ENCODE assay signal across 20 cellular contexts in genomic region chr12:43976027-43976426, GRCh38.
DNase-seq lines count a peak whose midpoint lies in the region; ATAC-seq, FAIRE-seq and TF ChIP-seq lines count a peak whose summit lies in the region.
"Had no signal": no experiment of that assay in that cellular context is flagged by ENCODE, and none has a peak within 500 bp of the region (broad histone marks: within the 10 kb centered on the region; RNA-seq: fewer than 3 reads in every experiment).

No MANE protein-coding gene starts in this region.

- intact Hi-C loops in GM12878 (cut with micrococcal nuclease; ENCODE audit: unreplicated experiment) (no loop called here), A673 (cut with micrococcal nuclease; ENCODE audit: unreplicated experiment) (no loop called here)

- peak; percentile 52; the same call in 2 of the 3 replicates for ATAC-seq in GM12878
- ATAC-seq: HepG2 had no signal

- H3K27ac ChIP-seq in GM12878 (ENCODE audit: control insufficient read depth, insufficient read depth) = no peak overlapping the region
- H3K27ac ChIP-seq in WERI-Rb-1 = no peak overlapping the region
- H3K27ac ChIP-seq in A673 (ENCODE audit: low read depth, low read length, poor library complexity, severe bottlenecking) = no peak overlapping the region
- H3K27ac ChIP-seq: BLaER1, KMS-11 had no signal

- H3K9ac ChIP-seq in GM12878 (ENCODE audit: control insufficient read depth, insufficient read depth, low read length) = no peak overlapping the region
- H3K9ac ChIP-seq: BLaER1, KMS-11 had no signal

- SMC1A ChIA-PET in GM12878 (lab: Charles Lee; ENCODE audit: uncharacterized antibody, unreplicated experiment) = interaction anchor here (0.6 to 1.4 kb wide), 3 partner anchors 17 to 55 kb away, joined by 3 to 5 read pairs (median 4); no protein-coding TSS in a partner anchor

- CTCF ChIA-PET in GM12878 (lab: Yijun Ruan, JAX) = interaction anchor here (1.1 to 1.5 kb wide), 2 partner anchors 14 to 24 kb away, joined by 4 read pairs; no protein-coding TSS in a partner anchor
- CTCF ChIA-PET in A673 (lab: Charles Lee) = no interaction called here

- no peaks in the 10 kb centered on the region for H3K27me3 ChIP-seq in GM12878 (replicated peaks in 1 of 2; ENCODE audit: control insufficient read depth in 2 of 2, insufficient read depth in 2 of 2, low read length in 1 of 2)
- H3K27me3 ChIP-seq in WERI-Rb-1 (ENCODE audit: insufficient read depth, low read depth, severe bottlenecking) = no peaks in the 10 kb centered on the region
- H3K27me3 ChIP-seq in A673 (replicated peaks; ENCODE audit: insufficient read depth, low read depth, low read length, poor library complexity) = no peaks in the 10 kb centered on the region
- H3K27me3 ChIP-seq: BLaER1 had no signal

- no peak overlapping the region for H2AFZ ChIP-seq in GM12878 (ENCODE audit: control insufficient read depth, low read depth, low read length)

- in situ Hi-C loops in GM12878 (cut with MboI) = no loop called here

- WGBS in GM12878 (ENCODE audit: insufficient coverage, insufficient replicate concordance, low lambda C conversion rate, missing lambda C conversion rate) = 29% methylated on average over 3 of the region's 3 CpGs

- no peak overlapping the region for H3K4me2 ChIP-seq in GM12878 (ENCODE audit: control insufficient read depth, insufficient read depth)
- H3K4me2 ChIP-seq: BLaER1, KMS-11 had no signal

- H4K20me1 ChIP-seq in GM12878 (ENCODE audit: control insufficient read depth, insufficient read depth) = no peaks in the 10 kb centered on the region
- H4K20me1 ChIP-seq: BLaER1 had no signal

- TF ChIP-seq RAD21 in GM12878 (IDR thresholded peaks at IDR 0.05; ENCODE audit: insufficient read depth, low read depth, low read length) = no peak

- no peak for TF ChIP-seq EP300 in GM12878 (IDR thresholded peaks at IDR 0.05; ENCODE audit: borderline replicate concordance in 1 of 2, control insufficient read depth in 1 of 2, low read depth in 2 of 2, low read length in 2 of 2)

- TF ChIP-seq POLR2A in GM12878 (IDR thresholded peaks at IDR 0.05; ENCODE audit: low read depth, low read length) = no peak

- FAIRE-seq in GM12878 (lab: Jason Lieb, UNC) = no peak
- FAIRE-seq: A204.1, HepG2 had no signal

- no peaks in the 10 kb centered on the region for H3K4me1 ChIP-seq in GM12878 (ENCODE audit: control insufficient read depth, insufficient read depth, low read length)
- H3K4me1 ChIP-seq in A673 (ENCODE audit: insufficient read depth, low read length, poor library complexity, severe bottlenecking) = peaks cover 31% of the 10 kb centered on the region
- H3K4me1 ChIP-seq: BLaER1 had no signal

- BruUV-seq in GM12878 (replicated peaks; lab: Mats Ljungman, UMichigan) (no TSS peak), A673 (replicated peaks; lab: Mats Ljungman, UMichigan) (no TSS peak)

- no peaks in the 10 kb centered on the region for H3K9me3 ChIP-seq in GM12878 (replicated peaks; ENCODE audit: control insufficient read depth, insufficient read depth, low read length)
- no peaks in the 10 kb centered on the region for H3K9me3 ChIP-seq in WERI-Rb-1 (ENCODE audit: severe bottlenecking)
- peaks cover 4% of the 10 kb centered on the region for H3K9me3 ChIP-seq in A673 (ENCODE audit: low read depth, low read length, poor library complexity, severe bottlenecking)

- H3K79me2 ChIP-seq in GM12878 (ENCODE audit: control insufficient read depth, insufficient read depth, low read length) = no peaks in the 10 kb centered on the region

- H3K36me3 ChIP-seq in GM12878 (ENCODE audit: control insufficient read depth in 2 of 2, insufficient read depth in 2 of 2, low read length in 1 of 2) (no peaks in the 10 kb centered on the region), WERI-Rb-1 (no peaks in the 10 kb centered on the region), A673 (ENCODE audit: insufficient read depth, low read length, poor library complexity, severe bottlenecking) (no peaks in the 10 kb centered on the region)

- no peak for TF ChIP-seq CTCF in GM12878 (IDR thresholded peaks at IDR 0.05 in 2 of 3, conservative IDR thresholded peaks at IDR 0.05 in 1 of 3; ENCODE audit: control insufficient read depth in 2 of 3, extremely low read depth in 1 of 3, insufficient read depth in 1 of 3, low read depth in 3 of 3, low read length in 3 of 3)
- TF ChIP-seq CTCF in fibroblast of pulmonary artery (IDR thresholded peaks at IDR 0.05; ENCODE audit: low read length, missing control alignments) = no peak
- TF ChIP-seq CTCF in WERI-Rb-1 (IDR thresholded peaks at IDR 0.05; ENCODE audit: low read depth, low read length) = no peak
- TF ChIP-seq CTCF in A673 (conservative IDR thresholded peaks at IDR 0.05; ENCODE audit: low read depth, low read length) = no peak

- DNase-seq in AG20443 (ENCODE audit: low spot score) = peak; percentile 12
- DNase-seq in HCEC 1CT = peak; percentile 5
- DNase-seq in GM12878 (ENCODE audit: low read depth, low spot score) = no peak
- peak; percentile 36 for DNase-seq in fibroblast of pulmonary artery (ENCODE audit: low read depth)
- DNase-seq in WERI-Rb-1 = no peak
- no peak for DNase-seq in COR-L47 (lab: John Stamatoyannopoulos, UW)
- no peak for DNase-seq in T-helper 1 cell
- DNase-seq in A673 (ENCODE audit: low spot score) = no peak
- DNase-seq: CD4-positive, alpha-beta memory T cell; DMS79; H9; NCI-H1048; NCI-H1436; NCI-H1930; NCI-H226; NCI-H524 treated with DMSO at 0.1 percent for 48 hours had no signal

- POLR2A ChIA-PET in GM12878 (lab: Charles Lee) = interaction anchor here (1.5 kb wide), 1 partner anchor 19 kb away, joined by 3 read pairs; no protein-coding TSS in a partner anchor
- POLR2A ChIA-PET in A673 (lab: Charles Lee; ENCODE audit: low non-redundant PET) = no interaction called here

- H3K4me3 ChIP-seq in GM12878 = no peak overlapping the region
- no peak overlapping the region for H3K4me3 ChIP-seq in fibroblast of pulmonary artery (replicated peaks; ENCODE audit: low read depth, low read length)
- H3K4me3 ChIP-seq in WERI-Rb-1 (ENCODE audit: low read depth, low read length) = no peak overlapping the region
- H3K4me3 ChIP-seq in A673 (ENCODE audit: low read depth, low read length, poor library complexity, severe bottlenecking) = no peak overlapping the region
- H3K4me3 ChIP-seq: BLaER1 had no signal

- RAD21 ChIA-PET in GM12878 (lab: Charles Lee; ENCODE audit: unreplicated experiment) = interaction anchor here (0.6 kb wide), 1 partner anchor 213 kb away, joined by 3 read pairs; no protein-coding TSS in a partner anchor

TF ChIP-seq in GM12878, 131 proteins besides CTCF, POLR2A, EP300 and RAD21 (continues in another document):
- TF ChIP-seq SUPT20H (IDR thresholded peaks at IDR 0.05; ENCODE audit: borderline replicate concordance, control insufficient read depth, low read depth, low read length) (no peak), ATF7 (IDR thresholded peaks at IDR 0.05; ENCODE audit: low read depth) (no peak), RELA (IDR thresholded peaks at IDR 0.05; ENCODE audit: borderline replicate concordance, partially characterized antibody) (no peak), JUNB (IDR thresholded peaks at IDR 0.05) (no peak), JUND (IDR thresholded peaks at IDR 0.05; ENCODE audit: low read depth, low read length) (no peak), IKZF1 (conservative IDR thresholded peaks at IDR 0.05) (no peak), RFX5 (IDR thresholded peaks at IDR 0.05; ENCODE audit: low read depth, low read length) (no peak), PBX3 (IDR thresholded peaks at IDR 0.05; ENCODE audit: insufficient replicate concordance, low read depth, low read length) (no peak), RCOR1 (conservative IDR thresholded peaks at IDR 0.05; ENCODE audit: low read depth, low read length) (no peak), CBX5 (IDR thresholded peaks at IDR 0.05; ENCODE audit: low read depth) (no peak), FOXK2 (IDR thresholded peaks at IDR 0.05) (no peak), MYB (IDR thresholded peaks at IDR 0.05; ENCODE audit: borderline replicate concordance, low read depth, low read length) (no peak), SP1 (IDR thresholded peaks at IDR 0.05; ENCODE audit: low read depth, low read length) (no peak)
- TF ChIP-seq, protein P1, sequence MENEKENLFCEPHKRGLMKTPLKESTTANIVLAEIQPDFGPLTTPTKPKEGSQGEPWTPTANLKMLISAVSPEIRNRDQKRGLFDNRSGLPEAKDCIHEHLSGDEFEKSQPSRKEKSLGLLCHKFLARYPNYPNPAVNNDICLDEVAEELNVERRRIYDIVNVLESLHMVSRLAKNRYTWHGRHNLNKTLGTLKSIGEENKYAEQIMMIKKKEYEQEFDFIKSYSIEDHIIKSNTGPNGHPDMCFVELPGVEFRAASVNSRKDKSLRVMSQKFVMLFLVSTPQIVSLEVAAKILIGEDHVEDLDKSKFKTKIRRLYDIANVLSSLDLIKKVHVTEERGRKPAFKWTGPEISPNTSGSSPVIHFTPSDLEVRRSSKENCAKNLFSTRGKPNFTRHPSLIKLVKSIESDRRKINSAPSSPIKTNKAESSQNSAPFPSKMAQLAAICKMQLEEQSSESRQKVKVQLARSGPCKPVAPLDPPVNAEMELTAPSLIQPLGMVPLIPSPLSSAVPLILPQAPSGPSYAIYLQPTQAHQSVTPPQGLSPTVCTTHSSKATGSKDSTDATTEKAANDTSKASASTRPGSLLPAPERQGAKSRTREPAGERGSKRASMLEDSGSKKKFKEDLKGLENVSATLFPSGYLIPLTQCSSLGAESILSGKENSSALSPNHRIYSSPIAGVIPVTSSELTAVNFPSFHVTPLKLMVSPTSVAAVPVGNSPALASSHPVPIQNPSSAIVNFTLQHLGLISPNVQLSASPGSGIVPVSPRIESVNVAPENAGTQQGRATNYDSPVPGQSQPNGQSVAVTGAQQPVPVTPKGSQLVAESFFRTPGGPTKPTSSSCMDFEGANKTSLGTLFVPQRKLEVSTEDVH (IDR thresholded peaks at IDR 0.05; ENCODE audit: low read depth, partially characterized antibody) = no peak

Comparison
In these comparisons a context has a peak if more than half of its experiments do, and no peak if none do; other contexts are left out.
1. DNase-seq: peak in AG20443 (single experiment), HCEC 1CT (single experiment) and fibroblast of pulmonary artery (single experiment); none in GM12878 (single experiment), WERI-Rb-1 (single experiment), COR-L47 (single experiment), T-helper 1 cell (0 of 5) and A673 (single experiment).